In the genomic region with DNA sequence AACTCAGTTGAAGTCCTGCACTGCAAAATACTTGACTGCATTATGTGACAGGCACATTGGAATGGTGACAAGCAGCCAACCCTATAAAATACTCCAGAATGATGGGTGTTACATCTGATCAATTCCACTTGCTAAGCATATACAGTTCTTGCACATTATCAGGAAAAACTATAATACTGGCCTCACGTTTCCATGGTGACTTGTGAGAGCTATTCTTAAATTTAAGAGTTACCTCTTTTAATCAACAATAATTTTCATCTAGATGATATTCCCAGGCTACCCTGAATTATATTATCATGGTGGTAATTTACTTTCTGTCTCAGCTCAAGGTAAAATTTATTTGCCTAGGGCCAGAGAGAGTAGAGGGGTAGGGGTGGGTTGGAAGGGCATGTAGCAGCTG, we compare ENCODE assay signal across 21 cellular contexts.
"Had no signal": no experiment of that assay in that cellular context is flagged by ENCODE, and none has a peak within 500 bp of the region (broad histone marks: within the 10 kb centered on the region; RNA-seq: fewer than 3 reads in every experiment).

No MANE protein-coding gene starts in this region.

- H3K4me3 Mint-ChIP-seq: activated CD4-positive, alpha-beta T cell treated with anti-CD3 and anti-CD28 coated beads for 36 hours; activated CD8-positive, alpha-beta T cell treated with anti-CD3 and anti-CD28 coated beads, Interleukin-2, amount 10 ng/mL, durations not matched to agents 7 days and 5 days; activated naive CD8-positive, alpha-beta T cell treated with anti-CD3 and anti-CD28 coated beads, Interleukin-2, amount 50 U/mL, for 24 hours had no signal

- H3K27ac ChIP-seq: brain microvascular endothelial cell, cardiac muscle cell, Peyer's patch, RWPE1, SJCRH30, VCaP had no signal

- H3K36me3 ChIP-seq: brain microvascular endothelial cell, cardiac muscle cell, SJCRH30 had no signal

- H3K4me3 ChIP-seq: cardiac muscle cell, Peyer's patch, SJCRH30 had no signal

- FAIRE-seq: astrocyte had no signal

- H3K27me3 ChIP-seq: brain microvascular endothelial cell, cardiac muscle cell, Peyer's patch, SJCRH30 had no signal

- DNase-seq: activated CD4-positive, alpha-beta T cell treated with anti-CD3 and anti-CD28 coated beads for 36 hours; activated CD4-positive, alpha-beta T cell treated with anti-CD3 and anti-CD28 coated beads, Interleukin-2, amount 50 U/mL, for 1 hour; activated CD4-positive, CD25-positive, alpha-beta regulatory T cell; activated CD8-positive, alpha-beta memory T cell treated with anti-CD3 and anti-CD28 coated beads, Interleukin-2, amount 50 U/mL, for 48 hours; activated CD8-positive, alpha-beta T cell treated with anti-CD3 and anti-CD28 coated beads, Interleukin-2, amount 10 ng/mL, durations not matched to agents 7 days and 5 days; activated naive CD4-positive, alpha-beta T cell treated with anti-CD3 and anti-CD28 coated beads, Interleukin-2, amount 50 U/mL, for 16 hours; activated naive CD8-positive, alpha-beta T cell treated with anti-CD3 and anti-CD28 coated beads, Interleukin-2, amount 50 U/mL, for 24 hours; activated T-cell treated with anti-CD3 and anti-CD28 coated beads, Interleukin-2, amount 50 U/mL, for 1 hour; amygdala; brain microvascular endothelial cell; KG1; NCI-H1048; NCI-H2081; Peyer's patch; Right ventricle myocardium superior; SJCRH30; T-helper 1 cell had no signal

- H3K27ac Mint-ChIP-seq: activated CD4-positive, alpha-beta T cell treated with anti-CD3 and anti-CD28 coated beads for 36 hours; activated CD8-positive, alpha-beta T cell treated with anti-CD3 and anti-CD28 coated beads, Interleukin-2, amount 10 ng/mL, durations not matched to agents 7 days and 5 days had no signal

- H3K27me3 Mint-ChIP-seq: activated CD4-positive, alpha-beta T cell treated with anti-CD3 and anti-CD28 coated beads for 36 hours; activated naive CD8-positive, alpha-beta T cell treated with anti-CD3 and anti-CD28 coated beads, Interleukin-2, amount 50 U/mL, for 24 hours had no signal

- H3K9me3 ChIP-seq: SJCRH30 had no signal

- ATAC-seq: activated CD4-positive, alpha-beta T cell treated with anti-CD3 and anti-CD28 coated beads for 36 hours; activated CD8-positive, alpha-beta T cell treated with anti-CD3 and anti-CD28 coated beads, Interleukin-2, amount 10 ng/mL, durations not matched to agents 7 days and 5 days; activated naive CD8-positive, alpha-beta T cell treated with anti-CD3 and anti-CD28 coated beads, Interleukin-2, amount 50 U/mL, for 24 hours had no signal
